Comparison of ENCODE assay signal across 6 cellular contexts in the genomic region with DNA sequence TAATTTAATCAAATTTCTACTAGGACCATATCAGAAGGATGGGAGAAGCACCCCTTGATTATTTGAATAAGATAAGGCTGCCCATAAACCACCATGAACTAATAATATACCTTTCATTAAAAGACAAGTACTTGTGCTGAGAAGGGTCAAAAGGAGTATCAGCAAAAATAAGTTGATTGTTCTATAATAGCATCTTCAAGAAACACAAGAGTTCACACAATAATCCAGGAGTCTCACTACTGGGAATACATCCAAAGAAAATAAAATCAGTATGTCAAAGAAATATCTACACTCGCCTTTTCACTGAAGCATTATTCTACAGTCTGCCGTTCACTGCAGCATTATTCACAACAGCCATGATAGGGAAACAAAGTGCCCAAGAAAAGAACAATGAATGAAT.
"Had no signal": no experiment of that assay in that cellular context is flagged by ENCODE, and none has a peak within 500 bp of the region (broad histone marks: within the 10 kb centered on the region; RNA-seq: fewer than 3 reads in every experiment).

No MANE protein-coding gene starts in this region.

- H3K36me3 Mint-ChIP-seq: IgD-negative memory B cell had no signal

- H3K4me3 Mint-ChIP-seq: GM23338, H9, IgD-negative memory B cell had no signal

- ATAC-seq: GM23338, HepG2 had no signal

- H3K9me3 Mint-ChIP-seq: GM23338, H9 had no signal

- H3K27ac Mint-ChIP-seq: GM23338, H9, IgD-negative memory B cell had no signal

- H3K4me3 ChIP-seq: GM23338 had no signal

- H2AFZ ChIP-seq: GM23338 had no signal

- H3K27me3 Mint-ChIP-seq: IgD-negative memory B cell had no signal

- H3K27ac ChIP-seq: HL-60 had no signal

- H3K4me2 ChIP-seq: GM23338 had no signal

- H3K4me1 Mint-ChIP-seq: GM23338 had no signal

- DNase-seq: H9, HCEC 1CT had no signal
